Comparison of ENCODE assay signal across 1 cellular context in genomic region chr17:75855310-75856061, GRCh38.
A peak's percentile ranks its signal among the peaks of the same experiment; 100 is the strongest.
TF ChIP-seq lines count a peak whose summit lies in the region.

WBP2 (minus strand) TSS chr17:75855335; CDS start chr17:75855297, 38 bp downstream.

TF ChIP-seq in WTC11, 78 proteins besides CTCF, POLR2A, EP300 and RAD21 (continued from another document and continues in another):
- TF ChIP-seq STAT6 (CRISPR knock-in tag; conservative IDR thresholded peaks at IDR 0.05; ENCODE audit: low read depth) (no peak), ZNF219 (CRISPR knock-in tag; IDR thresholded peaks at IDR 0.05; ENCODE audit: borderline replicate concordance) (no peak), CREB1 (CRISPR knock-in tag; IDR thresholded peaks at IDR 0.05) (no peak), TEAD1 (CRISPR knock-in tag; IDR thresholded peaks at IDR 0.05) (peak; percentile 64; the same call in 1 of the 2 replicates), ZNF416 (CRISPR knock-in tag; IDR thresholded peaks at IDR 0.05) (no peak), ZNF121 (CRISPR knock-in tag; IDR thresholded peaks at IDR 0.05) (no peak), ZNF425 (CRISPR knock-in tag; conservative IDR thresholded peaks at IDR 0.05) (no peak), EMX1 (CRISPR knock-in tag; IDR thresholded peaks at IDR 0.05) (no peak), ZBTB21 (CRISPR knock-in tag; IDR thresholded peaks at IDR 0.05; ENCODE audit: borderline replicate concordance) (no peak), SP1 (CRISPR knock-in tag; conservative IDR thresholded peaks at IDR 0.05) (peak; percentile 86), FOXJ3 (CRISPR knock-in tag; IDR thresholded peaks at IDR 0.05; ENCODE audit: borderline replicate concordance) (no peak), JUN (CRISPR knock-in tag; IDR thresholded peaks at IDR 0.05) (no peak), ZNF232 (CRISPR knock-in tag; IDR thresholded peaks at IDR 0.05) (peak; percentile 82; the same call in 1 of the 2 replicates), RORB (CRISPR knock-in tag; IDR thresholded peaks at IDR 0.05) (no peak), TEAD4 (CRISPR knock-in tag; IDR thresholded peaks at IDR 0.05) (0 out of 2 replicates have a peak, but pooled peaks have one; percentile 7), ZNF396 (CRISPR knock-in tag; IDR thresholded peaks at IDR 0.05; ENCODE audit: borderline replicate concordance) (no peak), GRHL2 (CRISPR knock-in tag; IDR thresholded peaks at IDR 0.05; ENCODE audit: insufficient replicate concordance, severe bottlenecking) (no peak), GABPB1 (CRISPR knock-in tag; IDR thresholded peaks at IDR 0.05) (no peak), FOXP1 (CRISPR knock-in tag; IDR thresholded peaks at IDR 0.05; ENCODE audit: borderline replicate concordance) (peak; percentile 73), ZNF423 (CRISPR knock-in tag; IDR thresholded peaks at IDR 0.05) (no peak), ARID4B (CRISPR knock-in tag; IDR thresholded peaks at IDR 0.05; ENCODE audit: borderline replicate concordance) (peak; percentile 56; the same call in 1 of the 2 replicates), PRRX2 (CRISPR knock-in tag; IDR thresholded peaks at IDR 0.05) (no peak), PREB (CRISPR knock-in tag; IDR thresholded peaks at IDR 0.05; ENCODE audit: borderline replicate concordance) (no peak), FOXK1 (CRISPR knock-in tag; IDR thresholded peaks at IDR 0.05) (peak; percentile 97), AR (CRISPR knock-in tag; IDR thresholded peaks at IDR 0.05) (no peak), FOXP4 (CRISPR knock-in tag; IDR thresholded peaks at IDR 0.05) (peak; percentile 67; the same call in 1 of the 2 replicates), MYBL2 (CRISPR knock-in tag; IDR thresholded peaks at IDR 0.05) (peak; percentile 86; the same call in 1 of the 2 replicates)
- TF ChIP-seq, protein P1, sequence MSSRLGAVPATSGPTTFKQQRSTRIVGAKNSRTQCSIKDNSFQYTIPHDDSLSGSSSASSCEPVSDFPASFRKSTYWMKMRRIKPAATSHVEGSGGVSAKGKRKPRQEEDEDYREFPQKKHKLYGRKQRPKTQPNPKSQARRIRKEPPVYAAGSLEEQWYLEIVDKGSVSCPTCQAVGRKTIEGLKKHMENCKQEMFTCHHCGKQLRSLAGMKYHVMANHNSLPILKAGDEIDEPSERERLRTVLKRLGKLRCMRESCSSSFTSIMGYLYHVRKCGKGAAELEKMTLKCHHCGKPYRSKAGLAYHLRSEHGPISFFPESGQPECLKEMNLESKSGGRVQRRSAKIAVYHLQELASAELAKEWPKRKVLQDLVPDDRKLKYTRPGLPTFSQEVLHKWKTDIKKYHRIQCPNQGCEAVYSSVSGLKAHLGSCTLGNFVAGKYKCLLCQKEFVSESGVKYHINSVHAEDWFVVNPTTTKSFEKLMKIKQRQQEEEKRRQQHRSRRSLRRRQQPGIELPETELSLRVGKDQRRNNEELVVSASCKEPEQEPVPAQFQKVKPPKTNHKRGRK (CRISPR knock-in tag; IDR thresholded peaks at IDR 0.05; ENCODE audit: borderline replicate concordance): no peak
- TF ChIP-seq, protein P2, sequence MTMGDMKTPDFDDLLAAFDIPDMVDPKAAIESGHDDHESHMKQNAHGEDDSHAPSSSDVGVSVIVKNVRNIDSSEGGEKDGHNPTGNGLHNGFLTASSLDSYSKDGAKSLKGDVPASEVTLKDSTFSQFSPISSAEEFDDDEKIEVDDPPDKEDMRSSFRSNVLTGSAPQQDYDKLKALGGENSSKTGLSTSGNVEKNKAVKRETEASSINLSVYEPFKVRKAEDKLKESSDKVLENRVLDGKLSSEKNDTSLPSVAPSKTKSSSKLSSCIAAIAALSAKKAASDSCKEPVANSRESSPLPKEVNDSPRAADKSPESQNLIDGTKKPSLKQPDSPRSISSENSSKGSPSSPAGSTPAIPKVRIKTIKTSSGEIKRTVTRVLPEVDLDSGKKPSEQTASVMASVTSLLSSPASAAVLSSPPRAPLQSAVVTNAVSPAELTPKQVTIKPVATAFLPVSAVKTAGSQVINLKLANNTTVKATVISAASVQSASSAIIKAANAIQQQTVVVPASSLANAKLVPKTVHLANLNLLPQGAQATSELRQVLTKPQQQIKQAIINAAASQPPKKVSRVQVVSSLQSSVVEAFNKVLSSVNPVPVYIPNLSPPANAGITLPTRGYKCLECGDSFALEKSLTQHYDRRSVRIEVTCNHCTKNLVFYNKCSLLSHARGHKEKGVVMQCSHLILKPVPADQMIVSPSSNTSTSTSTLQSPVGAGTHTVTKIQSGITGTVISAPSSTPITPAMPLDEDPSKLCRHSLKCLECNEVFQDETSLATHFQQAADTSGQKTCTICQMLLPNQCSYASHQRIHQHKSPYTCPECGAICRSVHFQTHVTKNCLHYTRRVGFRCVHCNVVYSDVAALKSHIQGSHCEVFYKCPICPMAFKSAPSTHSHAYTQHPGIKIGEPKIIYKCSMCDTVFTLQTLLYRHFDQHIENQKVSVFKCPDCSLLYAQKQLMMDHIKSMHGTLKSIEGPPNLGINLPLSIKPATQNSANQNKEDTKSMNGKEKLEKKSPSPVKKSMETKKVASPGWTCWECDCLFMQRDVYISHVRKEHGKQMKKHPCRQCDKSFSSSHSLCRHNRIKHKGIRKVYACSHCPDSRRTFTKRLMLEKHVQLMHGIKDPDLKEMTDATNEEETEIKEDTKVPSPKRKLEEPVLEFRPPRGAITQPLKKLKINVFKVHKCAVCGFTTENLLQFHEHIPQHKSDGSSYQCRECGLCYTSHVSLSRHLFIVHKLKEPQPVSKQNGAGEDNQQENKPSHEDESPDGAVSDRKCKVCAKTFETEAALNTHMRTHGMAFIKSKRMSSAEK (CRISPR knock-in tag; IDR thresholded peaks at IDR 0.05; ENCODE audit: borderline replicate concordance): no peak
- TF ChIP-seq, protein P3, sequence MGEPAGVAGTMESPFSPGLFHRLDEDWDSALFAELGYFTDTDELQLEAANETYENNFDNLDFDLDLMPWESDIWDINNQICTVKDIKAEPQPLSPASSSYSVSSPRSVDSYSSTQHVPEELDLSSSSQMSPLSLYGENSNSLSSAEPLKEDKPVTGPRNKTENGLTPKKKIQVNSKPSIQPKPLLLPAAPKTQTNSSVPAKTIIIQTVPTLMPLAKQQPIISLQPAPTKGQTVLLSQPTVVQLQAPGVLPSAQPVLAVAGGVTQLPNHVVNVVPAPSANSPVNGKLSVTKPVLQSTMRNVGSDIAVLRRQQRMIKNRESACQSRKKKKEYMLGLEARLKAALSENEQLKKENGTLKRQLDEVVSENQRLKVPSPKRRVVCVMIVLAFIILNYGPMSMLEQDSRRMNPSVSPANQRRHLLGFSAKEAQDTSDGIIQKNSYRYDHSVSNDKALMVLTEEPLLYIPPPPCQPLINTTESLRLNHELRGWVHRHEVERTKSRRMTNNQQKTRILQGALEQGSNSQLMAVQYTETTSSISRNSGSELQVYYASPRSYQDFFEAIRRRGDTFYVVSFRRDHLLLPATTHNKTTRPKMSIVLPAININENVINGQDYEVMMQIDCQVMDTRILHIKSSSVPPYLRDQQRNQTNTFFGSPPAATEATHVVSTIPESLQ (CRISPR knock-in tag; IDR thresholded peaks at IDR 0.05): no peak
